ENCODE assay signal across 24 cellular contexts in the genomic region with DNA sequence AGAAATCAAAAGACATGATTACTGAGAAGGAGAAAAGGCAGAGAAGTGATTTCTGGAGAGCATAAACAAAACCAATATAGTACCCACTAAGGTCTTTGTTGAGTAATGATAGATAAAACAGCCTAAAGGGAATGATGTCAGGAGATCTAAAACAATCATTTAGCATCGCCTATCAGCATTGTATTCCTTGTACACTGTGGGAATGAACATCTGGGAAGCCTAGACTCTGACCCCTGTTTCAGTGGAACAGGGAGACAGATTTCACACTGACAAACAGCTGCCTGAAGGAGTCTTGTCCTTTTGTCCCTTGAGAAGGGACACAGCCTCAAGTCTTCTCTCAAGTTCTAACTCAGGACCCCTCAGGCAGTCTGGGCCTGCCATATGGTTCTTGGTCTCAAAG. TPM values are rescaled to one million over a fixed set of nuclear protein-coding genes. Genes with fewer than 3 reads are reported as not detected.
"Had no signal": no experiment of that assay in that cellular context is flagged by ENCODE, and none has a peak within 500 bp of the region (broad histone marks: within the 10 kb centered on the region; RNA-seq: fewer than 3 reads in every experiment).

No MANE protein-coding gene starts in this region.

- H3K4me3 ChIP-seq: coronary artery, dorsolateral prefrontal cortex, heart left ventricle, lung, right atrium auricular region, sigmoid colon, skin epidermis, uterus had no signal

- H3K27me3 ChIP-seq: dorsolateral prefrontal cortex, heart left ventricle, neutrophil, right atrium auricular region, sigmoid colon, uterus had no signal

- ATAC-seq: heart left ventricle; left colon; left ventricle myocardium superior; naive thymus-derived CD4-positive, alpha-beta T cell had no signal

- H3K4me3 Mint-ChIP-seq: naive thymus-derived CD4-positive, alpha-beta T cell; nephron progenitor cell had no signal

- H3K9me3 ChIP-seq: neutrophil, uterus had no signal

- H3K4me1 ChIP-seq: right atrium auricular region, sigmoid colon, uterus had no signal

- H3K36me3 ChIP-seq: heart left ventricle, neutrophil, right atrium auricular region, sigmoid colon, uterus had no signal

- H3K27ac Mint-ChIP-seq: nephron progenitor cell had no signal

- H3K27ac ChIP-seq: coronary artery, dorsolateral prefrontal cortex, heart left ventricle, neutrophil, right atrium auricular region, sigmoid colon, skin epidermis, uterus had no signal

- DNase-seq: dorsolateral prefrontal cortex; effector CD8-positive, alpha-beta T cell; foreskin melanocyte; heart left ventricle; hippocampal formation; left colon; left ventricle myocardium superior; naive thymus-derived CD4-positive, alpha-beta T cell; nephron progenitor cell; sigmoid colon; stimulated activated CD4-positive, alpha-beta T cell treated with anti-CD3 and anti-CD28 coated beads, Interleukin-2, amount 100 ng/mL, for 24 hours; stimulated activated CD4-positive, alpha-beta T cell treated with anti-CD3 and anti-CD28 coated beads, Interleukin-4, amount 100 ng/mL, for 4 hours; stimulated activated naive CD4-positive, alpha-beta T cell treated with Interleukin-2 at 50 U/mL for 16 hours; trophoblast cell; uterus had no signal

RNA-seq across cellular contexts. Expression of a gene that starts 1.7 kb away (rescaled TPM):
- total RNA-seq: kidney epithelial cell; left colon; lung; mesenteric fat pad; naive thymus-derived CD4-positive, alpha-beta T cell; osteoblast; pulmonary artery endothelial cell; uterus had no signal
- polyA plus RNA-seq: naive thymus-derived CD4-positive, alpha-beta T cell had no signal
